In the genomic region with DNA sequence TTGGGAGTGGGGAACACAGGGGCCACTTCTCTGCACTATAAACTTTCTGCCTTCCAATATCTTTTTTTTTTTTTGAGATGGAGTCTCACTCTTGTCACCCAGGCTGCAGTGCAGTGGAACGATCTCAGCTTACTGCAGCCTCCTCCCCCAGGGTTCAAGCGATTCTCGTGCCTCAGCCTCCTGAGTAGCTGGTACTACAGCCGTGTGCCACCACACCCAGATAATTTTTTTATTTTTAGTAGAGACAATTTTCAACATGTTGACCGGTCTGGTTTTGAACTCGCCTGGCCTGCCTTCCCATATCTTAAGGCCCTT, we compare ENCODE assay signal across 2 cellular contexts.
TF ChIP-seq lines count a peak whose summit lies in the region.

No MANE protein-coding gene starts in this region.

TF ChIP-seq in SK-N-SH, 30 proteins besides CTCF, POLR2A, EP300 and RAD21 (continued from another document):
- TF ChIP-seq, protein P1, sequence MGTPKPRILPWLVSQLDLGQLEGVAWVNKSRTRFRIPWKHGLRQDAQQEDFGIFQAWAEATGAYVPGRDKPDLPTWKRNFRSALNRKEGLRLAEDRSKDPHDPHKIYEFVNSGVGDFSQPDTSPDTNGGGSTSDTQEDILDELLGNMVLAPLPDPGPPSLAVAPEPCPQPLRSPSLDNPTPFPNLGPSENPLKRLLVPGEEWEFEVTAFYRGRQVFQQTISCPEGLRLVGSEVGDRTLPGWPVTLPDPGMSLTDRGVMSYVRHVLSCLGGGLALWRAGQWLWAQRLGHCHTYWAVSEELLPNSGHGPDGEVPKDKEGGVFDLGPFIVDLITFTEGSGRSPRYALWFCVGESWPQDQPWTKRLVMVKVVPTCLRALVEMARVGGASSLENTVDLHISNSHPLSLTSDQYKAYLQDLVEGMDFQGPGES (IDR thresholded peaks at IDR 0.05; ENCODE audit: low read depth, low read length), result no peak
- TF ChIP-seq MEF2A (IDR thresholded peaks at IDR 0.05; ENCODE audit: borderline replicate concordance, low read depth) (no peak), SMC3 (IDR thresholded peaks at IDR 0.05; ENCODE audit: low read depth, low read length) (no peak), FOSL2 (IDR thresholded peaks at IDR 0.05; ENCODE audit: borderline replicate concordance, low read depth) (no peak), MXI1 (IDR thresholded peaks at IDR 0.05; ENCODE audit: low read depth, low read length) (no peak), YY1 (IDR thresholded peaks at IDR 0.05; ENCODE audit: low read depth) (no peak), REST (IDR thresholded peaks at IDR 0.05; ENCODE audit: low read depth, low read length) (no peak), GABPA (IDR thresholded peaks at IDR 0.05; ENCODE audit: low read depth) (no peak), POLR2AphosphoS5 (IDR thresholded peaks at IDR 0.05; ENCODE audit: low read depth, low read length) (no peak), TCF12 (IDR thresholded peaks at IDR 0.05) (no peak), ELF1 (IDR thresholded peaks at IDR 0.05) (no peak), SIN3A (IDR thresholded peaks at IDR 0.05; ENCODE audit: borderline replicate concordance, low read depth, low read length) (no peak), CHD2 (IDR thresholded peaks at IDR 0.05; ENCODE audit: low read length, partially characterized antibody) (no peak), EZH2phosphoT487 (IDR thresholded peaks at IDR 0.05; ENCODE audit: borderline replicate concordance, low read depth) (no peak), RCOR1 (IDR thresholded peaks at IDR 0.05; ENCODE audit: low read length) (no peak)

TF ChIP-seq in SK-N-SH treated with all-trans-retinoic acid at 6 μM for 48 hours, 23 proteins besides CTCF, POLR2A, EP300 and RAD21 (continued from another document):
- no peak for TF ChIP-seq ZNF70 (CRISPR knock-in tag; IDR thresholded peaks at IDR 0.05)
- TF ChIP-seq CSDC2 (CRISPR knock-in tag; IDR thresholded peaks at IDR 0.05), result no peak
- TF ChIP-seq, protein P2, sequence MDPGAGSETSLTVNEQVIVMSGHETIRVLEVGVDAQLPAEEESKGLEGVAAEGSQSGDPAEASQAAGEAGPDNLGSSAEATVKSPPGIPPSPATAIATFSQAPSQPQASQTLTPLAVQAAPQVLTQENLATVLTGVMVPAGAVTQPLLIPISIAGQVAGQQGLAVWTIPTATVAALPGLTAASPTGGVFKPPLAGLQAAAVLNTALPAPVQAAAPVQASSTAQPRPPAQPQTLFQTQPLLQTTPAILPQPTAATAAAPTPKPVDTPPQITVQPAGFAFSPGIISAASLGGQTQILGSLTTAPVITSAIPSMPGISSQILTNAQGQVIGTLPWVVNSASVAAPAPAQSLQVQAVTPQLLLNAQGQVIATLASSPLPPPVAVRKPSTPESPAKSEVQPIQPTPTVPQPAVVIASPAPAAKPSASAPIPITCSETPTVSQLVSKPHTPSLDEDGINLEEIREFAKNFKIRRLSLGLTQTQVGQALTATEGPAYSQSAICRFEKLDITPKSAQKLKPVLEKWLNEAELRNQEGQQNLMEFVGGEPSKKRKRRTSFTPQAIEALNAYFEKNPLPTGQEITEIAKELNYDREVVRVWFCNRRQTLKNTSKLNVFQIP (CRISPR knock-in tag; IDR thresholded peaks at IDR 0.05; ENCODE audit: borderline replicate concordance, low read depth), result no peak
- TF ChIP-seq TOX (CRISPR knock-in tag; IDR thresholded peaks at IDR 0.05; ENCODE audit: borderline replicate concordance), result no peak
- TF ChIP-seq, protein P3, sequence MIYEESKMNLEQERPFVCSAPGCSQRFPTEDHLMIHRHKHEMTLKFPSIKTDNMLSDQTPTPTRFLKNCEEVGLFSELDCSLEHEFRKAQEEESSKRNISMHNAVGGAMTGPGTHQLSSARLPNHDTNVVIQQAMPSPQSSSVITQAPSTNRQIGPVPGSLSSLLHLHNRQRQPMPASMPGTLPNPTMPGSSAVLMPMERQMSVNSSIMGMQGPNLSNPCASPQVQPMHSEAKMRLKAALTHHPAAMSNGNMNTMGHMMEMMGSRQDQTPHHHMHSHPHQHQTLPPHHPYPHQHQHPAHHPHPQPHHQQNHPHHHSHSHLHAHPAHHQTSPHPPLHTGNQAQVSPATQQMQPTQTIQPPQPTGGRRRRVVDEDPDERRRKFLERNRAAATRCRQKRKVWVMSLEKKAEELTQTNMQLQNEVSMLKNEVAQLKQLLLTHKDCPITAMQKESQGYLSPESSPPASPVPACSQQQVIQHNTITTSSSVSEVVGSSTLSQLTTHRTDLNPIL (CRISPR knock-in tag; IDR thresholded peaks at IDR 0.05; ENCODE audit: low read depth), result no peak
- no peak for TF ChIP-seq BACH2 (CRISPR knock-in tag; IDR thresholded peaks at IDR 0.05; ENCODE audit: borderline replicate concordance)
- TF ChIP-seq ESRRG (CRISPR knock-in tag; IDR thresholded peaks at IDR 0.05), result no peak
- no peak for TF ChIP-seq ZC3H10 (CRISPR knock-in tag; IDR thresholded peaks at IDR 0.05)
- no peak for TF ChIP-seq CSRNP3 (CRISPR knock-in tag; IDR thresholded peaks at IDR 0.05)
- no peak for TF ChIP-seq RARB (CRISPR knock-in tag; IDR thresholded peaks at IDR 0.05)
- TF ChIP-seq PATZ1 (CRISPR knock-in tag; IDR thresholded peaks at IDR 0.05; ENCODE audit: borderline replicate concordance), result no peak
- TF ChIP-seq ZFP30 (CRISPR knock-in tag; IDR thresholded peaks at IDR 0.05), result no peak
